In genomic region chr19:17404015-17404414, GRCh38 we compare ENCODE assay signal across 1 cellular context.
TF ChIP-seq lines count a peak whose summit lies in the region.

No MANE protein-coding gene starts in this region.

TF ChIP-seq in WTC11, 78 proteins besides CTCF, POLR2A, EP300 and RAD21 (continued from another document):
- TF ChIP-seq CDX4 (CRISPR knock-in tag; IDR thresholded peaks at IDR 0.05; ENCODE audit: borderline replicate concordance) (no peak), PRDM15 (CRISPR knock-in tag; IDR thresholded peaks at IDR 0.05) (no peak), CREB1 (CRISPR knock-in tag; IDR thresholded peaks at IDR 0.05) (no peak)
